Comparison of ENCODE assay signal across 1 cellular context in the genomic region with DNA sequence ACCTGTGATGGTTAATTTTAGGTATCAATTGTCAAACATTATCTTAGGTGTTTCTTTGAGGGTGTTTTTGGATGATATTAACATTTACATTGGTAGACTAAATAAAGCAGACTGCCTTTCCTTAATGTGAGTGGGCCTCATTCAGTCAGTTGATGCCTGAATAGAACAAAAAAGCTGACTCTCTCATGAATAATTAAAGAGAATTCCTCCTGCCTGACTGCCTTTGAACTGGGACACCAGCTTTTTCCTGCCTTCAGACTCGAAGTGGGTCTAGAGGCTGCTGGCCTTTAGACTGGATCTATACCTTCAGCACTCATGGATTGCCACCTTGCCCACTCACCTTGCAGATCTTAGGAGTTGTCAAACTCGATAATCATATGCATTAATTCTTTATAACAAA.
TF ChIP-seq lines count a peak whose summit lies in the region.

No MANE protein-coding gene starts in this region.

TF ChIP-seq in GM23338, 12 proteins besides CTCF, POLR2A, EP300 and RAD21 (continued from another document):
- TF ChIP-seq, protein P1, sequence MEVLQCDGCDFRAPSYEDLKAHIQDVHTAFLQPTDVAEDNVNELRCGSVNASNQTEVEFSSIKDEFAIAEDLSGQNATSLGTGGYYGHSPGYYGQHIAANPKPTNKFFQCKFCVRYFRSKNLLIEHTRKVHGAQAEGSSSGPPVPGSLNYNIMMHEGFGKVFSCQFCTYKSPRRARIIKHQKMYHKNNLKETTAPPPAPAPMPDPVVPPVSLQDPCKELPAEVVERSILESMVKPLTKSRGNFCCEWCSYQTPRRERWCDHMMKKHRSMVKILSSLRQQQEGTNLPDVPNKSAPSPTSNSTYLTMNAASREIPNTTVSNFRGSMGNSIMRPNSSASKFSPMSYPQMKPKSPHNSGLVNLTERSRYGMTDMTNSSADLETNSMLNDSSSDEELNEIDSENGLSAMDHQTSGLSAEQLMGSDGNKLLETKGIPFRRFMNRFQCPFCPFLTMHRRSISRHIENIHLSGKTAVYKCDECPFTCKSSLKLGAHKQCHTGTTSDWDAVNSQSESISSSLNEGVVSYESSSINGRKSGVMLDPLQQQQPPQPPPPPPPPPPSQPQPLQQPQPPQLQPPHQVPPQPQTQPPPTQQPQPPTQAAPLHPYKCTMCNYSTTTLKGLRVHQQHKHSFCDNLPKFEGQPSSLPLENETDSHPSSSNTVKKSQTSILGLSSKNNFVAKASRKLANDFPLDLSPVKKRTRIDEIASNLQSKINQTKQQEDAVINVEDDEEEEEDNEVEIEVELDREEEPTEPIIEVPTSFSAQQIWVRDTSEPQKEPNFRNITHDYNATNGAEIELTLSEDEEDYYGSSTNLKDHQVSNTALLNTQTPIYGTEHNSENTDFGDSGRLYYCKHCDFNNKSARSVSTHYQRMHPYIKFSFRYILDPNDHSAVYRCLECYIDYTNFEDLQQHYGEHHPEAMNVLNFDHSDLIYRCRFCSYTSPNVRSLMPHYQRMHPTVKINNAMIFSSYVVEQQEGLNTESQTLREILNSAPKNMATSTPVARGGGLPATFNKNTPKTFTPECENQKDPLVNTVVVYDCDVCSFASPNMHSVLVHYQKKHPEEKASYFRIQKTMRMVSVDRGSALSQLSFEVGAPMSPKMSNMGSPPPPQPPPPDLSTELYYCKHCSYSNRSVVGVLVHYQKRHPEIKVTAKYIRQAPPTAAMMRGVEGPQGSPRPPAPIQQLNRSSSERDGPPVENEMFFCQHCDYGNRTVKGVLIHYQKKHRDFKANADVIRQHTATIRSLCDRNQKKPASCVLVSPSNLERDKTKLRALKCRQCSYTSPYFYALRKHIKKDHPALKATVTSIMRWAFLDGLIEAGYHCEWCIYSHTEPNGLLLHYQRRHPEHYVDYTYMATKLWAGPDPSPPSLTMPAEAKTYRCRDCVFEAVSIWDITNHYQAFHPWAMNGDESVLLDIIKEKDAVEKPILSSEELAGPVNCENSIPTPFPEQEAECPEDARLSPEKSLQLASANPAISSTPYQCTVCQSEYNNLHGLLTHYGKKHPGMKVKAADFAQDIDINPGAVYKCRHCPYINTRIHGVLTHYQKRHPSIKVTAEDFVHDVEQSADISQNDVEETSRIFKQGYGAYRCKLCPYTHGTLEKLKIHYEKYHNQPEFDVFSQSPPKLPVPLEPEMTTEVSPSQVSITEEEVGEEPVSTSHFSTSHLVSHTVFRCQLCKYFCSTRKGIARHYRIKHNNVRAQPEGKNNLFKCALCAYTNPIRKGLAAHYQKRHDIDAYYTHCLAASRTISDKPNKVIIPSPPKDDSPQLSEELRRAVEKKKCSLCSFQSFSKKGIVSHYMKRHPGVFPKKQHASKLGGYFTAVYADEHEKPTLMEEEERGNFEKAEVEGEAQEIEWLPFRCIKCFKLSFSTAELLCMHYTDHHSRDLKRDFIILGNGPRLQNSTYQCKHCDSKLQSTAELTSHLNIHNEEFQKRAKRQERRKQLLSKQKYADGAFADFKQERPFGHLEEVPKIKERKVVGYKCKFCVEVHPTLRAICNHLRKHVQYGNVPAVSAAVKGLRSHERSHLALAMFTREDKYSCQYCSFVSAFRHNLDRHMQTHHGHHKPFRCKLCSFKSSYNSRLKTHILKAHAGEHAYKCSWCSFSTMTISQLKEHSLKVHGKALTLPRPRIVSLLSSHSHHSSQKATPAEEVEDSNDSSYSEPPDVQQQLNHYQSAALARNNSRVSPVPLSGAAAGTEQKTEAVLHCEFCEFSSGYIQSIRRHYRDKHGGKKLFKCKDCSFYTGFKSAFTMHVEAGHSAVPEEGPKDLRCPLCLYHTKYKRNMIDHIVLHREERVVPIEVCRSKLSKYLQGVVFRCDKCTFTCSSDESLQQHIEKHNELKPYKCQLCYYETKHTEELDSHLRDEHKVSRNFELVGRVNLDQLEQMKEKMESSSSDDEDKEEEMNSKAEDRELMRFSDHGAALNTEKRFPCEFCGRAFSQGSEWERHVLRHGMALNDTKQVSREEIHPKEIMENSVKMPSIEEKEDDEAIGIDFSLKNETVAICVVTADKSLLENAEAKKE (CRISPR knock-in tag; IDR thresholded peaks at IDR 0.05): no peak
- TF ChIP-seq, protein P2, sequence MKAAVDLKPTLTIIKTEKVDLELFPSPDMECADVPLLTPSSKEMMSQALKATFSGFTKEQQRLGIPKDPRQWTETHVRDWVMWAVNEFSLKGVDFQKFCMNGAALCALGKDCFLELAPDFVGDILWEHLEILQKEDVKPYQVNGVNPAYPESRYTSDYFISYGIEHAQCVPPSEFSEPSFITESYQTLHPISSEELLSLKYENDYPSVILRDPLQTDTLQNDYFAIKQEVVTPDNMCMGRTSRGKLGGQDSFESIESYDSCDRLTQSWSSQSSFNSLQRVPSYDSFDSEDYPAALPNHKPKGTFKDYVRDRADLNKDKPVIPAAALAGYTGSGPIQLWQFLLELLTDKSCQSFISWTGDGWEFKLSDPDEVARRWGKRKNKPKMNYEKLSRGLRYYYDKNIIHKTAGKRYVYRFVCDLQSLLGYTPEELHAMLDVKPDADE (IDR thresholded peaks at IDR 0.05): no peak
- no peak for TF ChIP-seq JUNB (IDR thresholded peaks at IDR 0.05; ENCODE audit: unreplicated experiment)
- TF ChIP-seq CREB1 (CRISPR knock-in tag; IDR thresholded peaks at IDR 0.05; ENCODE audit: low read depth): no peak
